ENCODE assay signal across 30 cellular contexts in the genomic region with DNA sequence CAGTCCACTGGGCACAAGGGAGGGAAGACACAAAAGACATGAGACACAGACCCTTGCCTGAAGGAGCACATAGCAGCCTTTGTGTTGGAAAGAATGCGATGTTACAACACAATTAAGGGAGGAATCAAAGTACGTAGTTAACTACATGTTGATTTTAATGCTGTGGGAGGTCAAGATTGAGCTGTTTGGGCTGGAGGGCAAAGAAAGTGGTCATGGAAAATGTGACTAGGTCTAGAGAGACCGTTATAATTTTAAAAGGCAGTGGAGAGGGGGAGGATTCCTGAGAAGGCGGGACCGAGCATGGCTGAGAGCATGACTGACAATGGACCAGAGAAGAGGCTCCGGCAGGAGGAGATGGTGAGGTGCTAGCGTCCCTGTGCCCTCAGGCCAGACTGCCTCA.
A peak's percentile ranks its signal among the peaks of the same experiment; 100 is the strongest.
DNase-seq lines count a peak whose midpoint lies in the region; ATAC-seq, FAIRE-seq and TF ChIP-seq lines count a peak whose summit lies in the region.
"Had no signal": no experiment of that assay in that cellular context is flagged by ENCODE, and none has a peak within 500 bp of the region (broad histone marks: within the 10 kb centered on the region; RNA-seq: fewer than 3 reads in every experiment).

No MANE protein-coding gene starts in this region.

- no peak for TF ChIP-seq POLR2A in HepG2 (IDR thresholded peaks at IDR 0.05; ENCODE audit: insufficient read depth in 1 of 2, low read depth in 2 of 2, low read length in 2 of 2)
- no peak for TF ChIP-seq POLR2A in right lobe of liver (IDR thresholded peaks at IDR 0.05)
- TF ChIP-seq POLR2A in H1 (IDR thresholded peaks at IDR 0.05; ENCODE audit: control extremely low read depth in 1 of 2, low read depth in 2 of 2, low read length in 2 of 2), result no peak

- H3K23me2 ChIP-seq in H1 (ENCODE audit: low read depth, low read length), result no peaks in the 10 kb centered on the region

- peaks cover 39% of the 10 kb centered on the region for H3K4me1 ChIP-seq in HepG2 (ENCODE audit: insufficient read depth, low read length)
- no peaks in the 10 kb centered on the region for H3K4me1 ChIP-seq in right lobe of liver
- peaks cover 0 to 2% (median under 1%) of the 10 kb centered on the region in 4 experiments; a peak in 1 of 7 replicates for H3K4me1 ChIP-seq in H1 (replicated peaks in 1 of 4; ENCODE audit: control insufficient read depth in 3 of 4, insufficient read depth in 4 of 4, low read length in 3 of 4)

- H3K79me1 ChIP-seq in H1 (ENCODE audit: low read depth, low read length), result no peaks in the 10 kb centered on the region

- no peak overlapping the region for H2BK5ac ChIP-seq in H1 (ENCODE audit: low read depth, low read length)

- H3K18ac ChIP-seq in H1 (ENCODE audit: extremely low read depth, low read length), result no peak overlapping the region

- H3K4me2 ChIP-seq in HepG2 (ENCODE audit: low read depth, low read length), result peak overlapping the region; percentile 43
- H3K4me2 ChIP-seq in H1 (ENCODE audit: insufficient read depth in 1 of 2, low read depth in 2 of 2, low read length in 2 of 2), result no peak overlapping the region

- ATAC-seq in HepG2 (peak; percentile 85), right lobe of liver (no peak), GM19395 (IDR thresholded peaks at IDR 0.05; ENCODE audit: unreplicated experiment) (no peak)

- H2BK20ac ChIP-seq in H1 (ENCODE audit: low read length), result no peak overlapping the region

- intact Hi-C loops in HepG2 (cut with micrococcal nuclease; ENCODE audit: unreplicated experiment) (no loop called here), right lobe of liver (cut with DNase I) (no loop called here)

- H3K23ac ChIP-seq in H1 (ENCODE audit: insufficient read length), result no peak overlapping the region

- H4K91ac ChIP-seq in H1 (replicated peaks; ENCODE audit: insufficient read length, low read length), result no peak overlapping the region

- no peak overlapping the region for H4K5ac ChIP-seq in H1 (ENCODE audit: insufficient read length, low read depth, low read length)

- no peak overlapping the region for H3K4ac ChIP-seq in H1 (replicated peaks; ENCODE audit: insufficient read length, low read depth, low read length)

- in situ Hi-C loops in HepG2 (cut with HindIII; ENCODE audit: extremely low pct_ligation_motif_present, low pct_unique_long_range_greater_than_20kb), result loop anchor here (25.0 kb wide), 1 partner anchor 99 kb away; no protein-coding TSS in a partner anchor

- TF ChIP-seq RAD21 in HepG2 (CRISPR knock-in tag; IDR thresholded peaks at IDR 0.05) (no peak), H1 (IDR thresholded peaks at IDR 0.05 in 1 of 2, conservative IDR thresholded peaks at IDR 0.05 in 1 of 2; ENCODE audit: low read depth in 2 of 2, low read length in 2 of 2) (no peak)

- H2BK15ac ChIP-seq in H1 (ENCODE audit: low read length), result no peak overlapping the region

- TF ChIP-seq CTCF in HepG2 (CRISPR knock-in tag; IDR thresholded peaks at IDR 0.05) (peak; percentile 40), right lobe of liver (IDR thresholded peaks at IDR 0.05) (no peak), H1 (IDR thresholded peaks at IDR 0.05; ENCODE audit: control extremely low read depth in 1 of 3, insufficient read depth in 1 of 3, low read depth in 1 of 3, low read length in 3 of 3) (no peak), GM20000 (IDR thresholded peaks at IDR 0.05; ENCODE audit: extremely low read depth, missing control alignments) (no peak)

- H3K56ac ChIP-seq in H1 (replicated peaks; ENCODE audit: insufficient read length, low read depth, low read length), result no peak overlapping the region

- CTCF ChIA-PET in HepG2 (lab: Yijun Ruan, JAX; ENCODE audit: low intra/inter-chr PET ratio, low total read pairs) (no interaction called here), H1 (lab: Charles Lee; ENCODE audit: partially characterized antibody) (no interaction called here)

- peaks cover 0 to 13% of the 10 kb centered on the region in 2 experiments; a peak in 2 of 5 replicates for H3K27me3 ChIP-seq in HepG2 (ENCODE audit: control insufficient read depth in 1 of 2, insufficient read depth in 2 of 2, low read length in 2 of 2)
- no peaks in the 10 kb centered on the region for H3K27me3 ChIP-seq in right lobe of liver
- H3K27me3 ChIP-seq in H1 (replicated peaks in 1 of 4; ENCODE audit: control insufficient read depth in 3 of 4, extremely low read depth in 1 of 4, insufficient read depth in 3 of 4, low read length in 3 of 4), result no peaks in the 10 kb centered on the region
- H3K27me3 ChIP-seq: MG63 had no signal

- peak; percentile 84 for DNase-seq in HepG2 (ENCODE audit: low spot score)
- no peak for DNase-seq in right lobe of liver
- DNase-seq in H1 (ENCODE audit: low read depth in 1 of 2, low spot score in 2 of 2), result no peak
- DNase-seq in kidney glomerular epithelial cell (lab: John Stamatoyannopoulos, UW), result peak; percentile 7
- no peak for DNase-seq in activated gamma-delta T cell (lab: John Stamatoyannopoulos, UW)
- no peak for DNase-seq in HuH-7.5 (ENCODE audit: low spot score)
- DNase-seq in GM20000 (ENCODE audit: low spot score), result no peak
- DNase-seq: activated CD4-positive, alpha-beta memory T cell treated with anti-CD3 and anti-CD28 coated beads, Interleukin-2, amount 10 ng/mL, durations not matched to agents 7 days and 5 days; activated CD4-positive, alpha-beta T cell treated with anti-CD3 and anti-CD28 coated beads for 1 hour; AML-193; CD4-positive, alpha-beta T cell; EL; glutamatergic neuron; mesenchymal stem cell; MG63; NCI-H1105 treated with DMSO at 0.1 percent for 48 hours; NCI-H2029 treated with DMSO at 0.1 percent for 48 hours; NCI-H226; NCI-H748 treated with DMSO at 0.1 percent for 48 hours; stimulated activated CD4-positive, alpha-beta T cell treated with anti-CD3 and anti-CD28 coated beads, Interleukin-15, amount 100 ng/mL, for 24 hours; stimulated activated naive CD4-positive, alpha-beta T cell had no signal

- POLR2A ChIA-PET in HepG2 (lab: Yijun Ruan, JAX) (no interaction called here), H1 (lab: Charles Lee; ENCODE audit: partially characterized antibody) (no interaction called here)

- no peak overlapping the region for H2BK12ac ChIP-seq in H1 (ENCODE audit: low read depth, low read length)

- H3K9me3 ChIP-seq in HepG2 (ENCODE audit: low read length) (no peaks in the 10 kb centered on the region), right lobe of liver (no peaks in the 10 kb centered on the region), H1 (ENCODE audit: insufficient read depth in 2 of 2, low read depth in 1 of 2, low read length in 1 of 2) (no peaks in the 10 kb centered on the region)
- H3K9me3 ChIP-seq: MG63, thoracic aorta had no signal

- no peak overlapping the region for H2AK5ac ChIP-seq in H1 (ENCODE audit: low read depth, low read length)

- H2BK120ac ChIP-seq in H1 (replicated peaks; ENCODE audit: low read depth, low read length), result no peak overlapping the region

- H4K8ac ChIP-seq in H1 (ENCODE audit: extremely low read depth, insufficient read depth, low read length), result no peak overlapping the region

- H3K79me2 ChIP-seq in HepG2 (ENCODE audit: insufficient read depth, low read length) (no peaks in the 10 kb centered on the region), H1 (ENCODE audit: control insufficient read depth in 1 of 2, insufficient read depth in 2 of 2, low read length in 2 of 2) (no peaks in the 10 kb centered on the region)

- H2AFZ ChIP-seq in HepG2 (ENCODE audit: low read length), result no peak overlapping the region
- 0 out of 2 replicates have a peak overlapping the region, but pooled peaks have one; percentile 81 for H2AFZ ChIP-seq in H1 (ENCODE audit: low read length)

- TF ChIP-seq EP300 in HepG2 (IDR thresholded peaks at IDR 0.05; ENCODE audit: low read depth in 2 of 2, low read length in 2 of 2) (peak; percentile 22 to 42; a peak in 2 of 4 replicates), HepG2 (CRISPR knock-in tag; IDR thresholded peaks at IDR 0.05; ENCODE audit: borderline replicate concordance) (no peak), H1 (IDR thresholded peaks at IDR 0.05; ENCODE audit: borderline replicate concordance in 1 of 2, low read depth in 2 of 2, low read length in 2 of 2) (no peak)

- H3K9ac ChIP-seq in HepG2 (ENCODE audit: insufficient read depth, low read depth, low read length) (no peak overlapping the region), H1 (replicated peaks in 1 of 4; ENCODE audit: extremely low read depth in 1 of 4, low read depth in 3 of 4, low read length in 3 of 4) (no peak overlapping the region)

- FAIRE-seq in HepG2 (lab: Jason Lieb, UNC), result peak; percentile 73
- no peak for FAIRE-seq in H1 (lab: Jason Lieb, UNC)
- FAIRE-seq: A204.1, astrocyte, endometrium, GM12892, H54, RCC 7860 had no signal

- no peaks in the 10 kb centered on the region for H3K36me3 ChIP-seq in HepG2 (replicated peaks in 1 of 2; ENCODE audit: control insufficient read depth in 1 of 2, insufficient read depth in 2 of 2, low read length in 2 of 2)
- no peaks in the 10 kb centered on the region for H3K36me3 ChIP-seq in right lobe of liver
- H3K36me3 ChIP-seq in H1 (ENCODE audit: control insufficient read depth in 2 of 4, insufficient read depth in 4 of 4, low read length in 3 of 4), result no peaks in the 10 kb centered on the region
- H3K36me3 ChIP-seq: MG63, thoracic aorta had no signal

- H3K27ac ChIP-seq in HepG2 (ENCODE audit: extremely low read length, insufficient read depth, low read length) (no peak overlapping the region), right lobe of liver (no peak overlapping the region), H1 (ENCODE audit: low read depth, low read length) (no peak overlapping the region)
- H3K27ac ChIP-seq: SK-N-MC, thoracic aorta had no signal

- WGBS in HepG2 (ENCODE audit: low lambda C conversion rate), result 2% methylated on average over 7 of the region's 7 CpGs
- WGBS in right lobe of liver (ENCODE audit: insufficient coverage, low coverage, low lambda C conversion rate, missing lambda C conversion rate), result 49% methylated on average over 6 of the region's 7 CpGs
- WGBS in H1 (ENCODE audit: extremely low coverage in 1 of 2, insufficient coverage in 1 of 2, insufficient read length in 1 of 2, insufficient replicate concordance in 2 of 2, low coverage in 1 of 2, low lambda C conversion rate in 2 of 2, missing lambda C conversion rate in 1 of 2), 2 experiments, result 81% methylated on average over 7 of the region's 7 CpGs; no CpG with 5 or more reads in 1 of the 2 experiments

- no peak overlapping the region for H3K14ac ChIP-seq in H1 (ENCODE audit: insufficient read length)

- BruUV-seq in HepG2 (replicated peaks; lab: Mats Ljungman, UMichigan), result no TSS peak

- no peaks in the 10 kb centered on the region for H4K20me1 ChIP-seq in HepG2 (ENCODE audit: insufficient read depth, low read length)
- H4K20me1 ChIP-seq in H1 (replicated peaks in 1 of 2; ENCODE audit: control insufficient read depth in 1 of 2, insufficient read depth in 2 of 2, low read length in 2 of 2), result no peaks in the 10 kb centered on the region

- H3K4me3 ChIP-seq in HepG2 (replicated peaks in 1 of 3; ENCODE audit: insufficient read depth in 1 of 3, low read depth in 2 of 3, low read length in 3 of 3), result no peak overlapping the region
- H3K4me3 ChIP-seq in right lobe of liver, result no peak overlapping the region
- no peak overlapping the region for H3K4me3 ChIP-seq in H1 (ENCODE audit: extremely low read depth in 1 of 4, insufficient read depth in 2 of 4, low read depth in 3 of 4, low read length in 4 of 4)
- H3K4me3 ChIP-seq: MG63, SK-N-MC, thoracic aorta had no signal

TF ChIP-seq in H1, 55 proteins besides CTCF, POLR2A, EP300 and RAD21 (continues in another document):
- TF ChIP-seq SRF (IDR thresholded peaks at IDR 0.05; ENCODE audit: low read depth, low read length) (no peak), CTBP2 (IDR thresholded peaks at IDR 0.05; ENCODE audit: borderline replicate concordance, insufficient read depth, insufficient read length, low read length) (no peak)

Comparison
In these comparisons a context has a peak if more than half of its experiments do, and no peak if none do; other contexts are left out.
1. DNase-seq: peak in HepG2 (single experiment) and kidney glomerular epithelial cell (single experiment); none in right lobe of liver (0 of 3), H1 (0 of 2), activated gamma-delta T cell (single experiment), HuH-7.5 (single experiment) and GM20000 (single experiment).